In the genomic region with DNA sequence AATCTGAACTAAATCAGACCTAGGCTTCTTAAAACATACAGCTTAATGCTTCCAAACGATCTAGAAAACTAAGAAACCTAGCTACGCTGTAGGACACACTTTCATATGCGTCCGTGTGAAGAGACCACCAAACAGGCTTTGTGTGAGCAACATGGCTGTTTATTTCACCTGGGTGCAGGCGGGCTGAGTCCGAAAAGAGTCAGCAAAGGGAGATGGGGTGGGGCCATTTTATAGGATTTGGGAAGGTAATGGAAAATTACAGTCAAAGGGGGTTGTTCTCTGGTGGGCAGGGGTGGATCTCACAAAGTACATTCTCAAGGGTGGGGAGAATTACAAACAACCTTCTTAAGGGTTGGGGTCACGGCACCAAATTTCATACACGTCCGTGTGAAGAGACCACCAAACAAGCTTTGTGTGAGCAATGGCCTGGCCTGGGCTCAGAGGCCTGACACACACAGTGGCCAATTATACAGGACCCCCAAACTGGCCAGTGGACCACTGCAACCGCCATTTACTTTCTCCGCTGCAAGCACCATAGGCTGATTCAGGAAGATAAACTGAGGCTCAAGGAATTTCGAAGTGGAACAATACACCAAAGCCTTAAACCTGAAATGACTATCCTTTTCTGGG, we compare ENCODE assay signal across 1 cellular context.
TF ChIP-seq lines count a peak whose summit lies in the region.

No MANE protein-coding gene starts in this region.

TF ChIP-seq in H1, 55 proteins besides CTCF, POLR2A, EP300 and RAD21:
- TF ChIP-seq POLR2AphosphoS5 (IDR thresholded peaks at IDR 0.05; ENCODE audit: low read depth, low read length), result 0 out of 2 replicates have a peak, but pooled peaks have one; percentile 3
